In genomic region chr6:18266524-18266908, GRCh38 we compare ENCODE assay signal across 28 cellular contexts.
"Had no signal": no experiment of that assay in that cellular context is flagged by ENCODE, and none has a peak within 500 bp of the region (broad histone marks: within the 10 kb centered on the region; RNA-seq: fewer than 3 reads in every experiment).

No MANE protein-coding gene starts in this region.

- H3K4me3 ChIP-seq: colonic mucosa, dorsolateral prefrontal cortex, esophagus squamous epithelium, gastroesophageal sphincter had no signal

- H3K27me3 ChIP-seq: brain microvascular endothelial cell, colonic mucosa, dorsolateral prefrontal cortex, esophagus squamous epithelium had no signal

- H3K4me1 ChIP-seq: colonic mucosa had no signal

- DNase-seq: activated B cell treated with CpG ODN at 0.5 μM for 24 hours; activated CD4-positive, alpha-beta T cell treated with anti-CD3 and anti-CD28 coated beads for 48 hours; activated CD4-positive, alpha-beta T cell treated with anti-CD3 and anti-CD28 coated beads, Interleukin-2, amount 50 U/mL, for 1 hour; activated CD4-positive, alpha-beta T cell treated with anti-CD3 and anti-CD28 coated beads, Interleukin-2, amount 50 U/mL, for 48 hours; activated CD8-positive, alpha-beta memory T cell treated with anti-CD3 and anti-CD28 coated beads for 24 hours; activated effector memory CD4-positive, alpha-beta T cell treated with Interleukin-2 at 50 U/mL for 16 hours; activated gamma-delta T cell treated with Interleukin-2 at 50 U/mL for 16 hours; activated naive CD4-positive, alpha-beta T cell treated with anti-CD3 and anti-CD28 coated beads, Interleukin-2, amount 50 U/mL, for 16 hours; activated naive CD4-positive, alpha-beta T cell treated with Interleukin-2 at 50 U/mL for 16 hours; activated T-cell treated with anti-CD3 and anti-CD28 coated beads, Interleukin-2, amount 50 U/mL, for 4 hours; amniotic stem cell; anterior cingulate cortex; brain microvascular endothelial cell; central memory CD4-positive, alpha-beta T cell; cerebellar nuclear complex; colonic mucosa; dorsolateral prefrontal cortex; effector memory CD8-positive, alpha-beta T cell; erythroblast; esophagus squamous epithelium; foreskin melanocyte; head of caudate nucleus; T-helper 1 cell; T-helper 17 cell; T1000; WERI-Rb-1 had no signal

- H3K9me3 ChIP-seq: colonic mucosa, esophagus squamous epithelium, gastroesophageal sphincter had no signal

- FAIRE-seq: astrocyte had no signal

- H3K36me3 ChIP-seq: brain microvascular endothelial cell, colonic mucosa, esophagus squamous epithelium, gastroesophageal sphincter had no signal

- H3K27ac ChIP-seq: brain microvascular endothelial cell, colonic mucosa, dorsolateral prefrontal cortex, esophagus squamous epithelium, gastroesophageal sphincter, WERI-Rb-1 had no signal
